ENCODE assay signal across 1 cellular context in the genomic region with DNA sequence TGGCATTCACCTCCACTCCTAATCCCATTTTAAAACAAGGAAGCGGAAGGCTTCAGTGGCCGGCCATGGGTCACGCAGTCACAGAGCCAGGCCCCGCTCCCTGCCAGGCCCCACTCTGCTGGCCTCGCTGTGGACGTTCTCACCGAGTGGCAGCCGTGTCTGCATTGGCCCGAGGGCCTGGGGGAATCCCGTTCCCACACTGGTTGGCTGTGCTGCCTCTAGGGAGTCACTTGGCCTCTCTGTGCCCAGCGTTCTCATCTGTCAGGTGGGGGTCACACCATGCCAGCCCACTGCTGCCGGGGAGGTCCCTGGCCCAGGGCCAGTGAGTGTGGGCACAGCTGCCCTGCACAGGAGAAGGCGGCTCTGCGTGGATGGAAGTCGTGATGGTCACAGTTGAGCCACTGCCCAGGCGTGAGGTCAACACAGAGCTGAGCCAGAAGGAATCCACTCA.
TF ChIP-seq lines count a peak whose summit lies in the region.

No MANE protein-coding gene starts in this region.

TF ChIP-seq in HepG2, 621 proteins besides CTCF, POLR2A, EP300 and RAD21:
- no peak for TF ChIP-seq MAFF (IDR thresholded peaks at IDR 0.05; ENCODE audit: low read depth, low read length)
- peak; percentile 96 for TF ChIP-seq ZNF768 (CRISPR knock-in tag; IDR thresholded peaks at IDR 0.05)
- 0 out of 2 replicates have a peak, but pooled peaks have one; percentile 31 for TF ChIP-seq ZMYM3 (CRISPR knock-in tag; IDR thresholded peaks at IDR 0.05)
